Comparison of ENCODE assay signal across 18 cellular contexts in genomic region chr18:57533901-57534300, GRCh38.
"Had no signal": no experiment of that assay in that cellular context is flagged by ENCODE, and none has a peak within 500 bp of the region (broad histone marks: within the 10 kb centered on the region; RNA-seq: fewer than 3 reads in every experiment).

No MANE protein-coding gene starts in this region.

- H3K36me3 Mint-ChIP-seq: activated naive CD4-positive, alpha-beta T cell treated with anti-CD3 and anti-CD28 coated beads, Interleukin-2, amount 50 U/mL, for 24 hours; naive thymus-derived CD8-positive, alpha-beta T cell had no signal

- H3K4me3 Mint-ChIP-seq: activated B cell treated with CpG ODN at 0.5 μM for 24 hours; activated CD8-positive, alpha-beta T cell treated with anti-CD3 and anti-CD28 coated beads for 36 hours; activated naive CD4-positive, alpha-beta T cell treated with anti-CD3 and anti-CD28 coated beads, Interleukin-2, amount 50 U/mL, for 24 hours; activated T-cell treated with anti-CD3 and anti-CD28 coated beads, Interleukin-2, amount 50 U/mL, for 4 hours; naive thymus-derived CD8-positive, alpha-beta T cell; T-helper 17 cell had no signal

- H3K4me3 ChIP-seq: gastroesophageal sphincter, left lung, mucosa of descending colon, stomach, testis, upper lobe of right lung had no signal

- H3K9me3 Mint-ChIP-seq: activated B cell treated with CpG ODN at 0.5 μM for 24 hours; activated CD8-positive, alpha-beta T cell treated with anti-CD3 and anti-CD28 coated beads for 36 hours; activated naive CD4-positive, alpha-beta T cell treated with anti-CD3 and anti-CD28 coated beads, Interleukin-2, amount 50 U/mL, for 24 hours; activated T-cell treated with anti-CD3 and anti-CD28 coated beads, Interleukin-2, amount 50 U/mL, for 4 hours; naive thymus-derived CD8-positive, alpha-beta T cell had no signal

- H3K4me1 ChIP-seq: gastroesophageal sphincter, left lung, testis, upper lobe of right lung had no signal

- DNase-seq: activated B cell treated with CpG ODN at 0.5 μM for 24 hours; activated CD4-positive, alpha-beta T cell treated with anti-CD3 and anti-CD28 coated beads for 48 hours; activated CD8-positive, alpha-beta T cell treated with anti-CD3 and anti-CD28 coated beads for 36 hours; activated effector memory CD4-positive, alpha-beta T cell treated with Interleukin-2 at 50 U/mL for 16 hours; activated T-cell treated with anti-CD3 and anti-CD28 coated beads, Interleukin-2, amount 50 U/mL, for 4 hours; central memory CD4-positive, alpha-beta T cell; cortex of kidney; effector memory CD4-positive, alpha-beta T cell; left lung; mucosa of descending colon; naive thymus-derived CD8-positive, alpha-beta T cell; stimulated activated CD4-positive, alpha-beta T cell treated with anti-CD3 and anti-CD28 coated beads, Interleukin-1b, Interleukin-23, amount 100 ng/mL, for 48 hours; stomach; T-helper 17 cell; testis; upper lobe of right lung had no signal

- H3K27me3 ChIP-seq: gastroesophageal sphincter, left lung, stomach, testis, upper lobe of right lung had no signal

- H3K36me3 ChIP-seq: gastroesophageal sphincter, left lung, stomach, upper lobe of right lung had no signal

- ATAC-seq: activated CD8-positive, alpha-beta T cell treated with anti-CD3 and anti-CD28 coated beads for 36 hours; activated T-cell treated with anti-CD3 and anti-CD28 coated beads, Interleukin-2, amount 50 U/mL, for 4 hours; mucosa of descending colon; naive thymus-derived CD8-positive, alpha-beta T cell; T-helper 17 cell; upper lobe of right lung had no signal

- H3K4me1 Mint-ChIP-seq: activated B cell treated with CpG ODN at 0.5 μM for 24 hours; activated naive CD4-positive, alpha-beta T cell treated with anti-CD3 and anti-CD28 coated beads, Interleukin-2, amount 50 U/mL, for 24 hours; naive thymus-derived CD8-positive, alpha-beta T cell; T-helper 17 cell had no signal

- H3K27ac ChIP-seq: gastroesophageal sphincter, left lung, stomach, testis, upper lobe of right lung had no signal

- H3K27ac Mint-ChIP-seq: activated B cell treated with CpG ODN at 0.5 μM for 24 hours; activated CD8-positive, alpha-beta T cell treated with anti-CD3 and anti-CD28 coated beads for 36 hours; activated naive CD4-positive, alpha-beta T cell treated with anti-CD3 and anti-CD28 coated beads, Interleukin-2, amount 50 U/mL, for 24 hours; naive thymus-derived CD8-positive, alpha-beta T cell; T-helper 17 cell had no signal

- H3K9me3 ChIP-seq: gastroesophageal sphincter, left lung, mucosa of descending colon, stomach, testis, upper lobe of right lung had no signal

- H3K27me3 Mint-ChIP-seq: activated CD8-positive, alpha-beta T cell treated with anti-CD3 and anti-CD28 coated beads for 36 hours; activated naive CD4-positive, alpha-beta T cell treated with anti-CD3 and anti-CD28 coated beads, Interleukin-2, amount 50 U/mL, for 24 hours had no signal
